12 cellular contexts compared by ENCODE assay signal in the genomic region with DNA sequence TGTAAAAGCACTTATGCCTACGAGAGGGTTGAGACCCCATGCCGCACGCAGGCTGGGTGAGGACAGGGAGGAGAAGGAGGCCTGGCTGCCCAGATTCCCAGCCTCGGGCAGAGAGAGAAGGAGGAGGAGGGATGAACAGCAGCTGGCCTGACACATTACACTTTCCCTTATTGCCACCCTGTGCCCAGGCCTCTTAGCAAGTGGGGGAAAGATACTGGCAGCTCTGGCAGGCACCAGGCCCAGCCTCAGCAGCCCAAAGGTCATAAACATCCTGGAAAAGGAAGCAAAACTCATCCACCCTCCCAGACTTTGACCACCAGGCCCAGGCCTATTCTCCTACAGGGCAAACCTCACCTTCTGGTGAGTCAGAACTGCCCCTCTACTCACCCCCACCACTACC. TPM values are rescaled to one million over a fixed set of nuclear protein-coding genes. Genes with fewer than 3 reads are reported as not detected.
A peak's percentile ranks its signal among the peaks of the same experiment; 100 is the strongest.
DNase-seq lines count a peak whose midpoint lies in the region; FAIRE-seq and TF ChIP-seq lines count a peak whose summit lies in the region.
"Had no signal": no experiment of that assay in that cellular context is flagged by ENCODE, and none has a peak within 500 bp of the region (broad histone marks: within the 10 kb centered on the region; RNA-seq: fewer than 3 reads in every experiment).

No MANE protein-coding gene starts in this region.

- H3K9me3 ChIP-seq in skeletal muscle tissue (ENCODE audit: control insufficient read depth in 3 of 3, low read length in 3 of 3), result no peaks in the 10 kb centered on the region

- H3K27me3 Mint-ChIP-seq in brain, result peaks cover 33% of the 10 kb centered on the region

- DNase-seq in HuH-7 (ENCODE audit: low spot score) (peak; percentile 80), frontal cortex (ENCODE audit: low spot score in 2 of 2) (no peak), NK-92 (lab: John Stamatoyannopoulos, UW; ENCODE audit: unreplicated experiment) (no peak), T1000 (lab: John Stamatoyannopoulos, UW) (no peak), cerebellum (ENCODE audit: low spot score) (no peak)
- DNase-seq: DMS53; foreskin keratinocyte; naive thymus-derived CD4-positive, alpha-beta T cell had no signal

- H3K27ac ChIP-seq in layer of hippocampus (ENCODE audit: low read depth, low read length) (peak overlapping the region; percentile 73), skeletal muscle tissue (ENCODE audit: low read depth, low read length) (peak overlapping the region; percentile 71)
- H3K27ac ChIP-seq: foreskin keratinocyte had no signal

- FAIRE-seq in frontal cortex (lab: Jason Lieb, UNC), result no peak

- H3K9me3 Mint-ChIP-seq in brain, result no peaks in the 10 kb centered on the region
- H3K9me3 Mint-ChIP-seq: naive thymus-derived CD4-positive, alpha-beta T cell had no signal

- peaks cover 30 to 37% (median 32%) of the 10 kb centered on the region in 3 donors for H3K4me1 ChIP-seq in skeletal muscle tissue (ENCODE audit: control insufficient read depth in 3 of 3, insufficient read depth in 3 of 3, low read length in 3 of 3)

- peaks cover 0 to 3% (median 0%) of the 10 kb centered on the region in 3 donors for H3K36me3 ChIP-seq in skeletal muscle tissue (ENCODE audit: control insufficient read depth in 3 of 3, insufficient read depth in 3 of 3, low read length in 3 of 3)

- peak overlapping the region in 1 of 5 experiments; percentile 35 for H3K4me3 Mint-ChIP-seq in brain
- H3K4me3 Mint-ChIP-seq: naive thymus-derived CD4-positive, alpha-beta T cell had no signal

- no peaks in the 10 kb centered on the region for H3K36me3 Mint-ChIP-seq in brain
- H3K36me3 Mint-ChIP-seq: naive thymus-derived CD4-positive, alpha-beta T cell had no signal

- H3K9ac ChIP-seq in skeletal muscle tissue (ENCODE audit: low read depth in 1 of 3, low read length in 3 of 3), result peak overlapping the region; percentile 24 to 69 (median 61)

- peak overlapping the region; percentile 19 to 41 (median 24) for H3K4me3 ChIP-seq in skeletal muscle tissue (ENCODE audit: low read length in 3 of 3)

- H3K27me3 ChIP-seq in layer of hippocampus (ENCODE audit: control insufficient read depth, insufficient read depth, low read length) (no peaks in the 10 kb centered on the region), skeletal muscle tissue (ENCODE audit: control insufficient read depth in 3 of 3, insufficient read depth in 3 of 3, low read length in 3 of 3) (no peaks in the 10 kb centered on the region)

- TF ChIP-seq CTCF in brain (conservative IDR thresholded peaks at IDR 0.05), result no peak

- peak overlapping the region in 3 of 5 experiments; percentile 23 to 91 (median 58) for H3K27ac Mint-ChIP-seq in brain

- H3K4me1 Mint-ChIP-seq in brain, result peaks cover 40% of the 10 kb centered on the region

RNA-seq across cellular contexts. Expression of a gene that starts 4.7 kb away (rescaled TPM):
- polyA plus RNA-seq in brain (ENCODE audit: insufficient read depth, low read depth, low replicate concordance), result 122 TPM
- total RNA-seq in skeletal muscle tissue, result 19.8 TPM
- total RNA-seq in frontal cortex, result 2.4 TPM
- 3.5 TPM for total RNA-seq in cerebellum

RNA-seq across cellular contexts. Expression of a gene that starts 46.4 kb away (rescaled TPM):
- not detected for polyA plus RNA-seq in brain (ENCODE audit: insufficient read depth, low read depth, low replicate concordance)
- not detected for total RNA-seq in skeletal muscle tissue
- total RNA-seq in frontal cortex, result not detected
- total RNA-seq in cerebellum, result not detected
- total RNA-seq: foreskin keratinocyte, OCI-LY7 had no signal
- polyA plus RNA-seq: naive thymus-derived CD4-positive, alpha-beta T cell had no signal
